Comparison of ENCODE assay signal across 11 cellular contexts in genomic region chr1:231395996-231396385, GRCh38. TPM values are rescaled to one million over a fixed set of nuclear protein-coding genes. Genes with fewer than 3 reads are reported as not detected.
DNase-seq lines count a peak whose midpoint lies in the region; ATAC-seq, FAIRE-seq and TF ChIP-seq lines count a peak whose summit lies in the region.
"Had no signal": no experiment of that assay in that cellular context is flagged by ENCODE, and none has a peak within 500 bp of the region (broad histone marks: within the 10 kb centered on the region; RNA-seq: fewer than 3 reads in every experiment).

No MANE protein-coding gene starts in this region.

- TF ChIP-seq RAD21 in SK-N-SH (IDR thresholded peaks at IDR 0.05; ENCODE audit: low read length) = no peak

- DNase-seq in CD4-positive, CD25-positive, alpha-beta regulatory T cell = no peak
- no peak for DNase-seq in SK-N-SH
- DNase-seq in hepatocyte (ENCODE audit: low spot score) = no peak
- DNase-seq in DMS153 (lab: John Stamatoyannopoulos, UW) = no peak
- DNase-seq in GM12891 (ENCODE audit: insufficient read length, low spot score) = no peak
- no peak for DNase-seq in immature natural killer cell
- DNase-seq: activated CD8-positive, alpha-beta memory T cell treated with anti-CD3 and anti-CD28 coated beads, Interleukin-2, amount 10 ng/mL, durations not matched to agents 7 days and 5 days; mucosa of descending colon; OCI-M1 had no signal

- TF ChIP-seq EP300 in SK-N-SH (IDR thresholded peaks at IDR 0.05; ENCODE audit: borderline replicate concordance in 1 of 2, low read depth in 1 of 2, low read length in 1 of 2) = no peak

- peaks cover 39% of the 10 kb centered on the region for H3F3A ChIP-seq in SK-N-SH (replicated peaks; ENCODE audit: insufficient read depth)

- CTCF ChIA-PET in SK-N-SH (lab: Yijun Ruan, JAX) = no interaction called here

- H3K27ac Mint-ChIP-seq in CD4-positive, CD25-positive, alpha-beta regulatory T cell = peak overlapping the region; percentile 28 to 60 (median 31)
- peak overlapping the region in 1 of 6 donors; percentile 7 for H3K27ac Mint-ChIP-seq in immature natural killer cell
- H3K27ac Mint-ChIP-seq: activated CD8-positive, alpha-beta memory T cell treated with anti-CD3 and anti-CD28 coated beads, Interleukin-2, amount 10 ng/mL, durations not matched to agents 7 days and 5 days had no signal

- H4K20me1 ChIP-seq in SK-N-SH (ENCODE audit: insufficient read depth) (no peaks in the 10 kb centered on the region), hepatocyte (ENCODE audit: insufficient read depth, poor library complexity, severe bottlenecking) (peaks cover 28% of the 10 kb centered on the region)

- FAIRE-seq in GM12891 (lab: Jason Lieb, UNC) = no peak

- no peaks in the 10 kb centered on the region for H3K4me1 ChIP-seq in CD4-positive, CD25-positive, alpha-beta regulatory T cell (ENCODE audit: control insufficient read depth, insufficient read depth, low read length, poor library complexity, severe bottlenecking)
- H3K4me1 ChIP-seq in SK-N-SH (ENCODE audit: control insufficient read depth in 1 of 2, insufficient read depth in 2 of 2, low read depth in 1 of 2, low read length in 1 of 2) (peaks cover 12 to 26% of the 10 kb centered on the region in 2 experiments), hepatocyte (ENCODE audit: insufficient read depth) (peaks cover 12% of the 10 kb centered on the region), rectal smooth muscle tissue (ENCODE audit: control insufficient read depth, insufficient read depth, low read length) (peaks cover 15% of the 10 kb centered on the region)

- TF ChIP-seq CTCF in SK-N-SH (IDR thresholded peaks at IDR 0.05) = no peak
- no peak for TF ChIP-seq CTCF in hepatocyte (IDR thresholded peaks at IDR 0.05; ENCODE audit: poor library complexity)

- no peaks in the 10 kb centered on the region for H3K9me3 Mint-ChIP-seq in CD4-positive, CD25-positive, alpha-beta regulatory T cell
- H3K9me3 Mint-ChIP-seq in immature natural killer cell = no peaks in the 10 kb centered on the region

- POLR2A ChIA-PET in SK-N-SH (lab: Yijun Ruan, JAX) = no interaction called here

- peaks cover 40 to 79% (median 56%) of the 10 kb centered on the region in 4 donors for H3K4me1 Mint-ChIP-seq in CD4-positive, CD25-positive, alpha-beta regulatory T cell
- peaks cover 50 to 79% of the 10 kb centered on the region in 2 donors for H3K4me1 Mint-ChIP-seq in immature natural killer cell

- no peaks in the 10 kb centered on the region for H3K36me3 ChIP-seq in CD4-positive, CD25-positive, alpha-beta regulatory T cell (ENCODE audit: control insufficient read depth, insufficient read depth, low read length)
- H3K36me3 ChIP-seq in SK-N-SH (replicated peaks in 1 of 2; ENCODE audit: control insufficient read depth in 1 of 2, insufficient read depth in 2 of 2, low read length in 1 of 2) (peaks cover 0 to 3% of the 10 kb centered on the region in 2 experiments), hepatocyte (replicated peaks; ENCODE audit: insufficient read depth, low read depth) (no peaks in the 10 kb centered on the region), rectal smooth muscle tissue (ENCODE audit: control insufficient read depth, insufficient read depth, low read length) (no peaks in the 10 kb centered on the region)

- H3K4me2 ChIP-seq in SK-N-SH (peak overlapping the region; percentile 70), hepatocyte (peak overlapping the region; percentile 58)

- H3K4me3 ChIP-seq in CD4-positive, CD25-positive, alpha-beta regulatory T cell (ENCODE audit: low read depth, low read length) = no peak overlapping the region
- H3K4me3 ChIP-seq in SK-N-SH (ENCODE audit: low read depth in 2 of 2, low read length in 1 of 2) (peak overlapping the region; percentile 10 to 35; a peak in 2 of 4 replicates), hepatocyte (no peak overlapping the region), rectal smooth muscle tissue (ENCODE audit: low read length) (no peak overlapping the region)
- H3K4me3 ChIP-seq: mucosa of descending colon had no signal

- H3K9me2 ChIP-seq in SK-N-SH (no peaks in the 10 kb centered on the region), hepatocyte (replicated peaks; ENCODE audit: insufficient read depth) (no peaks in the 10 kb centered on the region)

- H3K27me3 ChIP-seq in CD4-positive, CD25-positive, alpha-beta regulatory T cell (ENCODE audit: control insufficient read depth, insufficient read depth, low read length) = no peaks in the 10 kb centered on the region
- no peaks in the 10 kb centered on the region for H3K27me3 ChIP-seq in SK-N-SH (ENCODE audit: insufficient read depth)
- H3K27me3 ChIP-seq in hepatocyte = no peaks in the 10 kb centered on the region
- no peaks in the 10 kb centered on the region for H3K27me3 ChIP-seq in rectal smooth muscle tissue (ENCODE audit: control insufficient read depth, insufficient read depth, low read length)

- peaks cover 9% of the 10 kb centered on the region for H3K36me3 Mint-ChIP-seq in CD4-positive, CD25-positive, alpha-beta regulatory T cell
- no peaks in the 10 kb centered on the region for H3K36me3 Mint-ChIP-seq in immature natural killer cell

- peaks cover 82% of the 10 kb centered on the region for H3K79me2 ChIP-seq in SK-N-SH (ENCODE audit: insufficient read depth)
- H3K79me2 ChIP-seq in hepatocyte = peaks cover 81% of the 10 kb centered on the region

- no peak overlapping the region for H3K27ac ChIP-seq in CD4-positive, CD25-positive, alpha-beta regulatory T cell (ENCODE audit: insufficient read depth, low read length, poor library complexity, severe bottlenecking)
- H3K27ac ChIP-seq in SK-N-SH (ENCODE audit: low read depth in 2 of 2, low read length in 1 of 2) = peak overlapping the region; percentile 87 to 99; a peak in 3 of 4 replicates
- H3K27ac ChIP-seq in hepatocyte = peak overlapping the region; percentile 90
- H3K27ac ChIP-seq in rectal smooth muscle tissue (ENCODE audit: low read depth, low read length) = peak overlapping the region; percentile 68

- H3K9me3 ChIP-seq in CD4-positive, CD25-positive, alpha-beta regulatory T cell (ENCODE audit: control insufficient read depth in 2 of 2, low read length in 2 of 2) = no peaks in the 10 kb centered on the region
- no peaks in the 10 kb centered on the region for H3K9me3 ChIP-seq in SK-N-SH
- H3K9me3 ChIP-seq in hepatocyte (ENCODE audit: low read depth) = no peaks in the 10 kb centered on the region
- H3K9me3 ChIP-seq: mucosa of descending colon had no signal

- peak overlapping the region; percentile 78 for H3K9ac ChIP-seq in SK-N-SH
- H3K9ac ChIP-seq in rectal smooth muscle tissue (ENCODE audit: low read length) = no peak overlapping the region

- H3K4me3 Mint-ChIP-seq in CD4-positive, CD25-positive, alpha-beta regulatory T cell = no peak overlapping the region
- no peak overlapping the region for H3K4me3 Mint-ChIP-seq in immature natural killer cell
- H3K4me3 Mint-ChIP-seq: activated CD8-positive, alpha-beta memory T cell treated with anti-CD3 and anti-CD28 coated beads, Interleukin-2, amount 10 ng/mL, durations not matched to agents 7 days and 5 days had no signal

- no peak for ATAC-seq in CD4-positive, CD25-positive, alpha-beta regulatory T cell (ENCODE audit: low read depth in 2 of 2)
- no peak for ATAC-seq in HG03442 (IDR thresholded peaks at IDR 0.05; ENCODE audit: unreplicated experiment)
- ATAC-seq: activated CD8-positive, alpha-beta memory T cell treated with anti-CD3 and anti-CD28 coated beads, Interleukin-2, amount 10 ng/mL, durations not matched to agents 7 days and 5 days had no signal

- 78% methylated on average over 4 of the region's 4 CpGs for WGBS in SK-N-SH (ENCODE audit: low lambda C conversion rate)
- WGBS in hepatocyte (ENCODE audit: low lambda C conversion rate, missing lambda C conversion rate) = 90% methylated on average over 3 of the region's 4 CpGs

- H2AFZ ChIP-seq in SK-N-SH (ENCODE audit: low read depth) (no peak overlapping the region), hepatocyte (no peak overlapping the region)

- no peak for TF ChIP-seq POLR2A in GM12891 (IDR thresholded peaks at IDR 0.05; ENCODE audit: low read depth, low read length)

- H3K27me3 Mint-ChIP-seq in CD4-positive, CD25-positive, alpha-beta regulatory T cell = no peaks in the 10 kb centered on the region
- peaks cover 0 to 2% (median 0%) of the 10 kb centered on the region in 3 donors for H3K27me3 Mint-ChIP-seq in immature natural killer cell (ENCODE audit: low read depth in 3 of 3)
- H3K27me3 Mint-ChIP-seq: activated CD8-positive, alpha-beta memory T cell treated with anti-CD3 and anti-CD28 coated beads, Interleukin-2, amount 10 ng/mL, durations not matched to agents 7 days and 5 days had no signal

TF ChIP-seq in GM12891, 5 proteins besides CTCF, POLR2A, EP300 and RAD21 (continues in another document):
- TF ChIP-seq POU2F2 (IDR thresholded peaks at IDR 0.05; ENCODE audit: low read depth, low read length) (no peak), TAF1 (IDR thresholded peaks at IDR 0.05; ENCODE audit: low read depth, low read length) (no peak), SPI1 (IDR thresholded peaks at IDR 0.05; ENCODE audit: low read depth, low read length) (no peak), POLR2AphosphoS5 (IDR thresholded peaks at IDR 0.05; ENCODE audit: low read depth, low read length) (no peak)

RNA-seq across cellular contexts. Expression of gene EGLN1, which starts 26.1 kb away (rescaled TPM):
- total RNA-seq in CD4-positive, CD25-positive, alpha-beta regulatory T cell = 18.4 TPM
- 10 to 100 TPM; 20.7 to 31.6 (median 24.2) TPM for polyA plus RNA-seq in CD4-positive, CD25-positive, alpha-beta regulatory T cell
- polyA plus RNA-seq in SK-N-SH (2012; rRNA removed) = 10.7 and 14.3 TPM in 2 replicates
- polyA plus RNA-seq in SK-N-SH (2012; cell fraction: cytosol; rRNA removed) = 23.7 and 29.5 TPM in 2 replicates
- 7.4 and 10.7 TPM in 2 replicates for polyA plus RNA-seq in SK-N-SH (2012; cell fraction: nucleus; rRNA removed)
- total RNA-seq in hepatocyte = 31.4 and 36.5 TPM in 2 replicates
- 18.3 and 20.5 TPM in 2 replicates for polyA plus RNA-seq in hepatocyte
- 23.1 TPM for polyA plus RNA-seq in GM12891 (2012; ENCODE audit: low read depth, missing spikeins)
- 10 to 100 TPM; 18.2 to 27.3 (median 20.6) TPM for polyA plus RNA-seq in immature natural killer cell

RNA-seq across cellular contexts. Expression of gene SPRTN, which starts 57.9 kb away (rescaled TPM):
- 31.3 TPM for total RNA-seq in CD4-positive, CD25-positive, alpha-beta regulatory T cell
- 10 to 100 TPM; 18.5 to 27.3 (median 23.1) TPM for polyA plus RNA-seq in CD4-positive, CD25-positive, alpha-beta regulatory T cell
- polyA plus RNA-seq in SK-N-SH (2012; rRNA removed) (13.4 and 17.3 TPM in 2 replicates), hepatocyte (7.5 and 12.2 TPM in 2 replicates), immature natural killer cell (10 to 100 TPM; 22.5 to 28.2 (median 25.0) TPM)
- polyA plus RNA-seq in SK-N-SH (2012; cell fraction: cytosol; rRNA removed) = 13.7 and 15.3 TPM in 2 replicates
- 13.5 and 18.5 TPM in 2 replicates for polyA plus RNA-seq in SK-N-SH (2012; cell fraction: nucleus; rRNA removed)
- 11.2 and 12.5 TPM in 2 replicates for total RNA-seq in hepatocyte
- 2.3 TPM for polyA plus RNA-seq in GM12891 (2012; ENCODE audit: low read depth, missing spikeins)

RNA-seq across cellular contexts. Expression of gene EXOC8, which starts 58.3 kb away (rescaled TPM):
- 46.1 TPM for total RNA-seq in CD4-positive, CD25-positive, alpha-beta regulatory T cell
- polyA plus RNA-seq in CD4-positive, CD25-positive, alpha-beta regulatory T cell = 1 to 10 TPM; 3.9 to 5.4 (median 4.1) TPM
- polyA plus RNA-seq in SK-N-SH (2012; rRNA removed) (2.1 and 2.5 TPM in 2 replicates), hepatocyte (3.2 and 4.0 TPM in 2 replicates), immature natural killer cell (1 to 10 TPM; 1.6 to 2.6 (median 2.0) TPM)
- 2.1 and 2.2 TPM in 2 replicates for polyA plus RNA-seq in SK-N-SH (2012; cell fraction: cytosol; rRNA removed)
- polyA plus RNA-seq in SK-N-SH (2012; cell fraction: nucleus; rRNA removed) = 2.6 TPM in 2 replicates
- 20.6 and 23.4 TPM in 2 replicates for total RNA-seq in hepatocyte
- 3.9 TPM for polyA plus RNA-seq in GM12891 (2012; ENCODE audit: low read depth, missing spikeins)

Comparison
In these comparisons a context has a peak if more than half of its experiments do, and no peak if none do; other contexts are left out.
1. H3K4me3 ChIP-seq: peak in SK-N-SH (2 of 2); none in CD4-positive, CD25-positive, alpha-beta regulatory T cell (single experiment), hepatocyte (single experiment) and rectal smooth muscle tissue (single experiment).